ENCODE assay signal across 22 cellular contexts in genomic region chr7:25319707-25320106, GRCh38.
DNase-seq lines count a peak whose midpoint lies in the region; ATAC-seq, FAIRE-seq and TF ChIP-seq lines count a peak whose summit lies in the region.
"Had no signal": no experiment of that assay in that cellular context is flagged by ENCODE, and none has a peak within 500 bp of the region (broad histone marks: within the 10 kb centered on the region; RNA-seq: fewer than 3 reads in every experiment).

No MANE protein-coding gene starts in this region.

- CTCF ChIA-PET in CD4-positive, alpha-beta T cell (lab: Charles Lee): no interaction called here

- no peak overlapping the region for H3K27ac ChIP-seq in GM23338 (ENCODE audit: low read depth)
- no peak overlapping the region for H3K27ac ChIP-seq in CD4-positive, alpha-beta T cell (ENCODE audit: low read depth, low read length)
- no peak overlapping the region for H3K27ac ChIP-seq in effector memory CD4-positive, alpha-beta T cell (ENCODE audit: insufficient read depth, low read length, poor library complexity, severe bottlenecking)
- H3K27ac ChIP-seq: PC-9, SJCRH30 had no signal

- H2AFZ ChIP-seq in GM23338: peak overlapping the region; percentile 86; the same call in 1 of the 2 replicates
- H2AFZ ChIP-seq: PC-9 had no signal

- H3K27me3 ChIP-seq in GM23338 (ENCODE audit: insufficient read depth): no peaks in the 10 kb centered on the region
- peaks cover 16% of the 10 kb centered on the region for H3K27me3 ChIP-seq in CD4-positive, alpha-beta T cell (ENCODE audit: control insufficient read depth, insufficient read depth, low read length)
- no peaks in the 10 kb centered on the region for H3K27me3 ChIP-seq in effector memory CD4-positive, alpha-beta T cell (replicated peaks; ENCODE audit: control insufficient read depth, insufficient read depth, low read length, poor library complexity, severe bottlenecking)

- no peaks in the 10 kb centered on the region for H3K9me2 ChIP-seq in GM23338 (ENCODE audit: insufficient read depth)

- H3F3A ChIP-seq in GM23338 (replicated peaks; ENCODE audit: low read depth): no peaks in the 10 kb centered on the region

- no peak for TF ChIP-seq POLR2A in GM12891 (IDR thresholded peaks at IDR 0.05; ENCODE audit: low read depth, low read length)

- no peaks in the 10 kb centered on the region for H3K36me3 Mint-ChIP-seq in GM23338 (ENCODE audit: low read depth)
- H3K36me3 Mint-ChIP-seq in CD4-positive, alpha-beta T cell (ENCODE audit: low read depth): no peaks in the 10 kb centered on the region
- H3K36me3 Mint-ChIP-seq: CD14-positive monocyte had no signal

- DNase-seq in GM12891 (ENCODE audit: insufficient read length, low spot score) (no peak), GM23338 (ENCODE audit: low spot score) (no peak), NOMO-1 treated with dmso at 0.1 percent for 144 hours (lab: John Stamatoyannopoulos, UW; ENCODE audit: unreplicated experiment) (peak; percentile 26), DMS 273 treated with DMSO at 0.1 percent for 48 hours (lab: John Stamatoyannopoulos, UW) (no peak)
- DNase-seq in CD4-positive, alpha-beta T cell: no peak
- no peak for DNase-seq in effector memory CD4-positive, alpha-beta T cell
- DNase-seq: AML-193; Caco-2; EL; GOT3; KBM-7; NCI-H1092 treated with DMSO at 0.1 percent for 48 hours; NCI-H1694 treated with DMSO at 0.1 percent for 48 hours; NCI-H345; NCI-H526 treated with DMSO at 0.1 percent for 48 hours; NK-92 treated with Interleukin-12 subunit alpha and Interleukin-12 subunit beta, amount 100 ng/mL, for 24 hours; PC-9; SJCRH30; T-helper 2 cell had no signal

- no peak for TF ChIP-seq CTCF in GM23338 (conservative IDR thresholded peaks at IDR 0.05; ENCODE audit: low read depth in 2 of 2)
- no peak for TF ChIP-seq CTCF in CD4-positive, alpha-beta T cell (IDR thresholded peaks at IDR 0.05)

- H3K4me1 Mint-ChIP-seq in GM23338: peaks cover 38% of the 10 kb centered on the region
- H3K4me1 Mint-ChIP-seq in CD4-positive, alpha-beta T cell (ENCODE audit: low read depth): no peaks in the 10 kb centered on the region

- ATAC-seq in GM18858 (IDR thresholded peaks at IDR 0.05; ENCODE audit: unreplicated experiment) (peak; percentile 71), GM23338 (no peak), HG02970 (IDR thresholded peaks at IDR 0.05; ENCODE audit: low FRiP score, unreplicated experiment) (no peak)
- ATAC-seq in CD4-positive, alpha-beta T cell (ENCODE audit: poor library complexity): no peak

- no peak for FAIRE-seq in GM12891 (lab: Jason Lieb, UNC)

- intact Hi-C loops in CD4-positive, alpha-beta T cell (cut with DNase I, micrococcal nuclease): no loop called here

- no peak overlapping the region for H3K4me3 ChIP-seq in GM23338
- H3K4me3 ChIP-seq in effector memory CD4-positive, alpha-beta T cell (ENCODE audit: insufficient read depth, low read depth, low read length, poor library complexity, severe bottlenecking): no peak overlapping the region
- H3K4me3 ChIP-seq: PC-9, SJCRH30 had no signal

- H4K20me1 ChIP-seq in GM23338 (replicated peaks; ENCODE audit: insufficient read depth): no peaks in the 10 kb centered on the region

- POLR2A ChIA-PET in CD4-positive, alpha-beta T cell (lab: Charles Lee): no interaction called here

- no peaks in the 10 kb centered on the region for H3K79me2 ChIP-seq in GM23338 (replicated peaks; ENCODE audit: insufficient read depth)

- no peaks in the 10 kb centered on the region for H3K9me3 Mint-ChIP-seq in GM23338
- H3K9me3 Mint-ChIP-seq in CD4-positive, alpha-beta T cell: no peaks in the 10 kb centered on the region

- no peak overlapping the region for H3K4me3 Mint-ChIP-seq in GM23338
- H3K4me3 Mint-ChIP-seq in CD4-positive, alpha-beta T cell: no peak overlapping the region
- H3K4me3 Mint-ChIP-seq: CD14-positive monocyte had no signal

- H3K27me3 Mint-ChIP-seq in GM23338 (ENCODE audit: insufficient read depth, low read depth, poor library complexity): no peaks in the 10 kb centered on the region
- peaks cover 28% of the 10 kb centered on the region for H3K27me3 Mint-ChIP-seq in CD4-positive, alpha-beta T cell

- no peak overlapping the region for H3K27ac Mint-ChIP-seq in GM23338
- H3K27ac Mint-ChIP-seq in CD4-positive, alpha-beta T cell: no peak overlapping the region
- H3K27ac Mint-ChIP-seq: CD14-positive monocyte had no signal

- no peaks in the 10 kb centered on the region for H3K9me3 ChIP-seq in CD4-positive, alpha-beta T cell (ENCODE audit: control insufficient read depth, low read length)
- no peaks in the 10 kb centered on the region for H3K9me3 ChIP-seq in effector memory CD4-positive, alpha-beta T cell (ENCODE audit: control insufficient read depth, low read length)
- H3K9me3 ChIP-seq: Caco-2, SJCRH30 had no signal

- H3K4me1 ChIP-seq in GM23338 (ENCODE audit: insufficient read depth): peaks cover 13% of the 10 kb centered on the region
- H3K4me1 ChIP-seq in effector memory CD4-positive, alpha-beta T cell (ENCODE audit: control insufficient read depth, insufficient read depth, low read length, poor library complexity, severe bottlenecking): no peaks in the 10 kb centered on the region
- H3K4me1 ChIP-seq: Caco-2, SJCRH30 had no signal

- H3K36me3 ChIP-seq in GM23338 (ENCODE audit: insufficient read depth): no peaks in the 10 kb centered on the region
- H3K36me3 ChIP-seq in effector memory CD4-positive, alpha-beta T cell (ENCODE audit: control insufficient read depth, insufficient read depth, low read length): no peaks in the 10 kb centered on the region
- H3K36me3 ChIP-seq: SJCRH30 had no signal

- H3K4me2 ChIP-seq in GM23338: no peak overlapping the region
- H3K4me2 ChIP-seq: PC-9 had no signal

TF ChIP-seq in GM12891, 5 proteins besides CTCF, POLR2A, EP300 and RAD21:
- TF ChIP-seq SPI1 (IDR thresholded peaks at IDR 0.05; ENCODE audit: low read depth, low read length): peak; percentile 74
- no peak for TF ChIP-seq POLR2AphosphoS5 (IDR thresholded peaks at IDR 0.05; ENCODE audit: low read depth, low read length)
- no peak for TF ChIP-seq PAX5 (IDR thresholded peaks at IDR 0.05; ENCODE audit: insufficient read depth, low read length, severe bottlenecking)
- TF ChIP-seq POU2F2 (IDR thresholded peaks at IDR 0.05; ENCODE audit: low read depth, low read length): no peak
- no peak for TF ChIP-seq TAF1 (IDR thresholded peaks at IDR 0.05; ENCODE audit: low read depth, low read length)

TF ChIP-seq in GM23338, 12 proteins besides CTCF, POLR2A, EP300 and RAD21 (continues in another document):
- TF ChIP-seq STAT1 (IDR thresholded peaks at IDR 0.05; ENCODE audit: unreplicated experiment) (no peak), ETS1 (IDR thresholded peaks at IDR 0.05) (no peak)
